In the genomic region with DNA sequence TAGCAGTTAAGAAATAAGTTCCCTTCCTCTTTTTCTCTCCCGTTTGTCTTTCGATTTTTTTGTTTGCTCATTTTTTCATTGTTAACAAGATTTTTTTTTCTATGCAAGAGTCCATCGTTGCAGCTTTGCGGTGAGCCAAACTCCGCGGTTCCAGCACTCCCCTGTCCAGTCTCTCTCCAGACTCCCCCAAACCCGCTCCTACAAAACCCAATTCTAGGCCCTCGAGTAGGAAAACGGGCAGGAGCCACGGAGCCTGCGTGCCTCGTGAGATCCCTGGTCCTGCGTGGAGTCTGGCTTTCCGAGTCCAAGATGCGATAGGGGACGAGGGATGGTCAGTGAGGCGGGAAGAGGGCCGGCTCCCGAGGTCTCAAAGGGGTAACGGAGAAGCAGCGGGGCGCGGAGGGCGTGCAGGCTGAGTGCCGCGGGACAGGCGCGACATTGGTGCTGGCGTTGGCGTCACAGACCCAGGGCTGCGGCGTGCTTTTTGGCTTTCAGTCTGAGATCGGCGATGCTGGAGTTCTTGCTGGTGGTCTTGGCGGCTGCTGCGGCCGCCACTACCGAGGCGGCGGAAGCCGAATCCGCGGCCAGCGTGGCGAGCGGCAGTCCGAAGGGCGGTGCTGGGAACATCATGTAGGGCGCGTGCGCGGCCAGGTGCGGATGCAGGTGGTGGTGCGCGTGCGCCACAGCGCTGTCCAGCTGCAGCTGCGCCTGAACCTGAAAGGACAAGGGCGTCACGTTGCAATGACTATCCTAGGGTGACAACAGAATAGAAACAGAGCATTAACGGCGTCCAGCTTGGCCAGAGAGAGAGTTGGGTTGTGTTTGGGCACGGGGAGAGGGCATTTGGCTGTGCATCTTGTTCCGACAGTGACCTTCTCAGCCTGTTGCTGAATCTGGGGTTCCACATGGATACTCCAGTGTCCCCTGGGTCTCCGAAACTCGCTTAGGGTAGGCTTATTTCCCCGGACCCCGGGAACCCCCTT, we compare ENCODE assay signal across 8 cellular contexts. TPM values are rescaled to one million over a fixed set of nuclear protein-coding genes. Genes with fewer than 3 reads are reported as not detected.
DNase-seq lines count a peak whose midpoint lies in the region; ATAC-seq and TF ChIP-seq lines count a peak whose summit lies in the region.

No MANE protein-coding gene starts in this region.

- intact Hi-C loops in CD4-positive, alpha-beta T cell (cut with DNase I, micrococcal nuclease), result loop anchor here in 1 of 2 experiments (10.0 kb wide), 1 partner anchor 1293 kb away; no protein-coding TSS in a partner anchor

- peaks cover 32% of the 10 kb centered on the region for H3K4me1 Mint-ChIP-seq in CD4-positive, alpha-beta T cell (ENCODE audit: low read depth)
- H3K4me1 Mint-ChIP-seq in activated naive CD8-positive, alpha-beta T cell treated with anti-CD3 and anti-CD28 coated beads for 36 hours, result peaks cover 25% of the 10 kb centered on the region

- peaks cover 7% of the 10 kb centered on the region for H3K4me1 ChIP-seq in iPS-15b (ENCODE audit: control insufficient read depth, insufficient read depth, low read length)
- H3K4me1 ChIP-seq in smooth muscle cell (ENCODE audit: low read depth), result peaks cover 7% of the 10 kb centered on the region

- peaks cover 100% of the 10 kb centered on the region for H3K27me3 Mint-ChIP-seq in CD4-positive, alpha-beta T cell
- peaks cover 99% of the 10 kb centered on the region for H3K27me3 Mint-ChIP-seq in activated naive CD8-positive, alpha-beta T cell treated with anti-CD3 and anti-CD28 coated beads for 36 hours

- peaks cover 6% of the 10 kb centered on the region for H3K36me3 Mint-ChIP-seq in CD4-positive, alpha-beta T cell (ENCODE audit: low read depth)
- peaks cover 6% of the 10 kb centered on the region for H3K36me3 Mint-ChIP-seq in activated naive CD8-positive, alpha-beta T cell treated with anti-CD3 and anti-CD28 coated beads for 36 hours

- H3K36me3 ChIP-seq in iPS-15b (ENCODE audit: control insufficient read depth, insufficient read depth, low read length) (no peaks in the 10 kb centered on the region), smooth muscle cell (ENCODE audit: low read depth) (no peaks in the 10 kb centered on the region)

- peaks cover 23% of the 10 kb centered on the region for H3K9me3 ChIP-seq in CD4-positive, alpha-beta T cell (ENCODE audit: control insufficient read depth, low read length)
- H3K9me3 ChIP-seq in iPS-15b (ENCODE audit: control insufficient read depth, insufficient read depth, low read length), result no peaks in the 10 kb centered on the region
- no peaks in the 10 kb centered on the region for H3K9me3 ChIP-seq in smooth muscle cell (replicated peaks; ENCODE audit: low read depth)

- peak overlapping the region; percentile 93 for H3K4me2 ChIP-seq in smooth muscle cell

- peak in 9 of 10 experiments; percentile 43 to 66 (median 61) for DNase-seq in CD4-positive, alpha-beta T cell
- DNase-seq in HPDE6-E6E7 (ENCODE audit: extremely low spot score) (peak; percentile 97), SHP77 (lab: John Stamatoyannopoulos, UW) (peak; percentile 78 to 91), smooth muscle cell (lab: John Stamatoyannopoulos, UW; ENCODE audit: unreplicated experiment) (no peak), hippocampal formation (lab: John Stamatoyannopoulos, UW) (no peak)
- peak; percentile 81 for DNase-seq in activated naive CD8-positive, alpha-beta T cell treated with anti-CD3 and anti-CD28 coated beads for 36 hours

- peak overlapping the region; percentile 93 for H2AFZ ChIP-seq in smooth muscle cell (ENCODE audit: low read depth)

- ATAC-seq in CD4-positive, alpha-beta T cell (ENCODE audit: poor library complexity), result peak; percentile 96
- peak; percentile 80 for ATAC-seq in GM19463 (IDR thresholded peaks at IDR 0.05; ENCODE audit: unreplicated experiment)

- no peaks in the 10 kb centered on the region for H4K20me1 ChIP-seq in smooth muscle cell (ENCODE audit: low read depth)

- peak overlapping the region; percentile 91 for H3K4me3 Mint-ChIP-seq in CD4-positive, alpha-beta T cell
- peak overlapping the region; percentile 87 for H3K4me3 Mint-ChIP-seq in activated naive CD8-positive, alpha-beta T cell treated with anti-CD3 and anti-CD28 coated beads for 36 hours

- H3K27me3 ChIP-seq in CD4-positive, alpha-beta T cell (ENCODE audit: control insufficient read depth, insufficient read depth, low read length), result peaks cover 98% of the 10 kb centered on the region
- H3K27me3 ChIP-seq in iPS-15b (ENCODE audit: control insufficient read depth, insufficient read depth, low read length) (peaks cover 96% of the 10 kb centered on the region), smooth muscle cell (ENCODE audit: low read depth) (peaks cover 100% of the 10 kb centered on the region)

- peak overlapping the region; percentile 57 for H3K27ac Mint-ChIP-seq in CD4-positive, alpha-beta T cell
- no peak overlapping the region for H3K27ac Mint-ChIP-seq in activated naive CD8-positive, alpha-beta T cell treated with anti-CD3 and anti-CD28 coated beads for 36 hours

- TF ChIP-seq CTCF in CD4-positive, alpha-beta T cell (IDR thresholded peaks at IDR 0.05), result no peak
- TF ChIP-seq CTCF in smooth muscle cell (IDR thresholded peaks at IDR 0.05; ENCODE audit: borderline replicate concordance, insufficient read depth, poor library complexity, severe bottlenecking), result no peak

- no peaks in the 10 kb centered on the region for H3K79me2 ChIP-seq in smooth muscle cell (ENCODE audit: low read depth)

- H3K9me3 Mint-ChIP-seq in CD4-positive, alpha-beta T cell, result peaks cover 13% of the 10 kb centered on the region
- H3K9me3 Mint-ChIP-seq in activated naive CD8-positive, alpha-beta T cell treated with anti-CD3 and anti-CD28 coated beads for 36 hours, result peaks cover 5% of the 10 kb centered on the region

- POLR2A ChIA-PET in CD4-positive, alpha-beta T cell (lab: Charles Lee), result interaction anchor here (1.6 to 2.0 kb wide), 2 partner anchors 11 to 12 kb away, joined by 6 to 7 read pairs; a partner anchor contains a TSS

- peak overlapping the region; percentile 90 for H3K4me3 ChIP-seq in iPS-15b (ENCODE audit: low read depth, low read length)
- peak overlapping the region; percentile 61 for H3K4me3 ChIP-seq in smooth muscle cell

- CTCF ChIA-PET in CD4-positive, alpha-beta T cell (lab: Charles Lee), result no interaction called here

- WGBS in smooth muscle cell (ENCODE audit: low lambda C conversion rate), result 11% methylated on average over 68 of the region's 68 CpGs

- H3K9ac ChIP-seq in iPS-15b (ENCODE audit: low read depth, low read length), result peak overlapping the region; percentile 50
- no peak overlapping the region for H3K9ac ChIP-seq in smooth muscle cell (ENCODE audit: low read depth)

- H3K27ac ChIP-seq in CD4-positive, alpha-beta T cell (ENCODE audit: low read depth, low read length), result no peak overlapping the region
- H3K27ac ChIP-seq in smooth muscle cell (ENCODE audit: low read depth), result no peak overlapping the region

- no peaks in the 10 kb centered on the region for H3F3A ChIP-seq in smooth muscle cell (ENCODE audit: low read depth)

RNA-seq across cellular contexts. Expression of a gene that starts 8.4 kb away (rescaled TPM):
- not detected for total RNA-seq in CD4-positive, alpha-beta T cell
- total RNA-seq in activated naive CD8-positive, alpha-beta T cell treated with anti-CD3 and anti-CD28 coated beads for 36 hours, result not detected
- 1.2 and 1.4 TPM in 2 replicates for total RNA-seq in smooth muscle cell
- polyA plus RNA-seq in smooth muscle cell, result 1.6 and 3.1 TPM in 2 replicates

RNA-seq across cellular contexts. Expression of a gene that starts 12.0 kb away (rescaled TPM):
- 10 to 100 TPM; 22.3 to 24.6 TPM for total RNA-seq in CD4-positive, alpha-beta T cell
- total RNA-seq in activated naive CD8-positive, alpha-beta T cell treated with anti-CD3 and anti-CD28 coated beads for 36 hours, result 10 to 100 TPM; 33.2 to 37.1 TPM
- total RNA-seq in smooth muscle cell, result 43.9 and 45.1 TPM in 2 replicates
- polyA plus RNA-seq in smooth muscle cell, result 18.5 and 23.8 TPM in 2 replicates

Comparison
In these comparisons a context has a peak if more than half of its experiments do, and no peak if none do; other contexts are left out.
1. DNase-seq: peak in CD4-positive, alpha-beta T cell (9 of 10), HPDE6-E6E7 (single experiment), SHP77 (2 of 2) and activated naive CD8-positive, alpha-beta T cell treated with anti-CD3 and anti-CD28 coated beads for 36 hours (single experiment); none in smooth muscle cell (single experiment) and hippocampal formation (0 of 2).